Comparison of ENCODE assay signal across 1 cellular context in genomic region chr4:65798498-65799127, GRCh38.
TF ChIP-seq lines count a peak whose summit lies in the region.

No MANE protein-coding gene starts in this region.

TF ChIP-seq in WTC11, 78 proteins besides CTCF, POLR2A, EP300 and RAD21 (continued from another document):
- TF ChIP-seq E2F4 (CRISPR knock-in tag; IDR thresholded peaks at IDR 0.05; ENCODE audit: borderline replicate concordance, low read depth) (no peak), E2F1 (CRISPR knock-in tag; IDR thresholded peaks at IDR 0.05) (no peak), SMAD3 (CRISPR knock-in tag; IDR thresholded peaks at IDR 0.05; ENCODE audit: borderline replicate concordance) (no peak), SMAD4 (CRISPR knock-in tag; IDR thresholded peaks at IDR 0.05) (no peak), ZSCAN18 (CRISPR knock-in tag; IDR thresholded peaks at IDR 0.05) (no peak), TEAD1 (CRISPR knock-in tag; IDR thresholded peaks at IDR 0.05) (no peak), ZNF138 (CRISPR knock-in tag; conservative IDR thresholded peaks at IDR 0.05) (no peak), CBFB (CRISPR knock-in tag; IDR thresholded peaks at IDR 0.05; ENCODE audit: low read depth) (no peak), ZNF121 (CRISPR knock-in tag; IDR thresholded peaks at IDR 0.05) (no peak), MLX (CRISPR knock-in tag; IDR thresholded peaks at IDR 0.05) (no peak), FOXP4 (CRISPR knock-in tag; IDR thresholded peaks at IDR 0.05) (no peak), ATF6 (CRISPR knock-in tag; IDR thresholded peaks at IDR 0.05) (no peak), ZNF425 (CRISPR knock-in tag; conservative IDR thresholded peaks at IDR 0.05) (no peak), OVOL2 (CRISPR knock-in tag; IDR thresholded peaks at IDR 0.05; ENCODE audit: borderline replicate concordance) (no peak), IRF1 (CRISPR knock-in tag; IDR thresholded peaks at IDR 0.05) (no peak), ETV6 (CRISPR knock-in tag; IDR thresholded peaks at IDR 0.05) (no peak), ZBTB43 (CRISPR knock-in tag; IDR thresholded peaks at IDR 0.05) (no peak)
